ENCODE assay signal across 1 cellular context in the genomic region with DNA sequence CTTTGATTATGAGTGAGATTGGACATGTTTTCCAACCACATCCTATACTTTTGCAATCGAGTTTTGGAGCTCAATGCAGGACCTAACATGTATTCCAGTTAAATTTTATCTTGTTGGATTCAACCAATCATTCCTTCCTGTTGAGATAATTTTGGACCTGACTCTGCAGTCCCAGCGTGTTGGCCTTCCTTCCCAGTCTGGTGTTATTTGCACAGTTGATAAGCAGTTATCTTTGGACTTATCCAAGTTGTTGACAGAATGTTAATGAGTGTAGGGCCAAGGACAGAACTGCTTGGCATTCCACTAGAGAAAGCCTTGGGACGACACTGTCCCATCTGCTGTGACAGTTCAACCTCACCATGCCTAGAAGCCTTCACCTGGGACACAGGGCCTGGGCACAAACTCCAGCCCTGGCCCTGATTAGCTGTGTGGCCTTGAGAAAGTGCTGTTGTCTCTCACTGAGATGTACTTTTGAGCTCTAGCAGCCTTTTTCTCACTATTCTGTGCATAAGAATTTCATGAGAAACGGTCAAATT.
A peak's percentile ranks its signal among the peaks of the same experiment; 100 is the strongest.
TF ChIP-seq lines count a peak whose summit lies in the region.

No MANE protein-coding gene starts in this region.

TF ChIP-seq in HepG2, 621 proteins besides CTCF, POLR2A, EP300 and RAD21 (continued from another document and continues in another):
- TF ChIP-seq, protein P1, sequence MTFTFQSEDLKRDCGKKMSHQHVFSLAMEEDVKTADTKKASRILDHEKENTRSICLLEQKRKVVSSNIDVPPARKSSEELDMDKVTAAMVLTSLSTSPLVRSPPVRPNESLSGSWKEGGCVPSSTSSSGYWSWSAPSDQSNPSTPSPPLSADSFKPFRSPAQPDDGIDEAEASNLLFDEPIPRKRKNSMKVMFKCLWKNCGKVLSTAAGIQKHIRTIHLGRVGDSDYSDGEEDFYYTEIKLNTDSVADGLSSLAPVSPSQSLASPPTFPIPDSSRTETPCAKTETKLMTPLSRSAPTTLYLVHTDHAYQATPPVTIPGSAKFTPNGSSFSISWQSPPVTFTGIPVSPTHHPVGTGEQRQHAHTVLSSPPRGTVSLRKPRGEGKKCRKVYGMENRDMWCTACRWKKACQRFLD (CRISPR knock-in tag; IDR thresholded peaks at IDR 0.05; ENCODE audit: borderline replicate concordance), result no peak
- TF ChIP-seq, protein P2, sequence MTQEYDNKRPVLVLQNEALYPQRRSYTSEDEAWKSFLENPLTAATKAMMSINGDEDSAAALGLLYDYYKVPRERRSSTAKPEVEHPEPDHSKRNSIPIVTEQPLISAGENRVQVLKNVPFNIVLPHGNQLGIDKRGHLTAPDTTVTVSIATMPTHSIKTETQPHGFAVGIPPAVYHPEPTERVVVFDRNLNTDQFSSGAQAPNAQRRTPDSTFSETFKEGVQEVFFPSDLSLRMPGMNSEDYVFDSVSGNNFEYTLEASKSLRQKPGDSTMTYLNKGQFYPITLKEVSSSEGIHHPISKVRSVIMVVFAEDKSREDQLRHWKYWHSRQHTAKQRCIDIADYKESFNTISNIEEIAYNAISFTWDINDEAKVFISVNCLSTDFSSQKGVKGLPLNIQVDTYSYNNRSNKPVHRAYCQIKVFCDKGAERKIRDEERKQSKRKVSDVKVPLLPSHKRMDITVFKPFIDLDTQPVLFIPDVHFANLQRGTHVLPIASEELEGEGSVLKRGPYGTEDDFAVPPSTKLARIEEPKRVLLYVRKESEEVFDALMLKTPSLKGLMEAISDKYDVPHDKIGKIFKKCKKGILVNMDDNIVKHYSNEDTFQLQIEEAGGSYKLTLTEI (CRISPR knock-in tag; conservative IDR thresholded peaks at IDR 0.05), result no peak
- TF ChIP-seq ZFP36L1 (CRISPR knock-in tag; IDR thresholded peaks at IDR 0.05), result no peak
- TF ChIP-seq, protein P3, sequence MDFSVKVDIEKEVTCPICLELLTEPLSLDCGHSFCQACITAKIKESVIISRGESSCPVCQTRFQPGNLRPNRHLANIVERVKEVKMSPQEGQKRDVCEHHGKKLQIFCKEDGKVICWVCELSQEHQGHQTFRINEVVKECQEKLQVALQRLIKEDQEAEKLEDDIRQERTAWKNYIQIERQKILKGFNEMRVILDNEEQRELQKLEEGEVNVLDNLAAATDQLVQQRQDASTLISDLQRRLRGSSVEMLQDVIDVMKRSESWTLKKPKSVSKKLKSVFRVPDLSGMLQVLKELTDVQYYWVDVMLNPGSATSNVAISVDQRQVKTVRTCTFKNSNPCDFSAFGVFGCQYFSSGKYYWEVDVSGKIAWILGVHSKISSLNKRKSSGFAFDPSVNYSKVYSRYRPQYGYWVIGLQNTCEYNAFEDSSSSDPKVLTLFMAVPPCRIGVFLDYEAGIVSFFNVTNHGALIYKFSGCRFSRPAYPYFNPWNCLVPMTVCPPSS (IDR thresholded peaks at IDR 0.05), result no peak
- peak; percentile 69; the same call in 1 of the 2 replicates for TF ChIP-seq RFXAP (CRISPR knock-in tag; IDR thresholded peaks at IDR 0.05; ENCODE audit: borderline replicate concordance)
- TF ChIP-seq ZNF431 (CRISPR knock-in tag; IDR thresholded peaks at IDR 0.05; ENCODE audit: borderline replicate concordance, low read depth), result no peak
- no peak for TF ChIP-seq GPN1 (CRISPR knock-in tag; IDR thresholded peaks at IDR 0.05; ENCODE audit: borderline replicate concordance)
- TF ChIP-seq ZNF567 (CRISPR knock-in tag; IDR thresholded peaks at IDR 0.05; ENCODE audit: borderline replicate concordance), result no peak
- TF ChIP-seq, protein P4, sequence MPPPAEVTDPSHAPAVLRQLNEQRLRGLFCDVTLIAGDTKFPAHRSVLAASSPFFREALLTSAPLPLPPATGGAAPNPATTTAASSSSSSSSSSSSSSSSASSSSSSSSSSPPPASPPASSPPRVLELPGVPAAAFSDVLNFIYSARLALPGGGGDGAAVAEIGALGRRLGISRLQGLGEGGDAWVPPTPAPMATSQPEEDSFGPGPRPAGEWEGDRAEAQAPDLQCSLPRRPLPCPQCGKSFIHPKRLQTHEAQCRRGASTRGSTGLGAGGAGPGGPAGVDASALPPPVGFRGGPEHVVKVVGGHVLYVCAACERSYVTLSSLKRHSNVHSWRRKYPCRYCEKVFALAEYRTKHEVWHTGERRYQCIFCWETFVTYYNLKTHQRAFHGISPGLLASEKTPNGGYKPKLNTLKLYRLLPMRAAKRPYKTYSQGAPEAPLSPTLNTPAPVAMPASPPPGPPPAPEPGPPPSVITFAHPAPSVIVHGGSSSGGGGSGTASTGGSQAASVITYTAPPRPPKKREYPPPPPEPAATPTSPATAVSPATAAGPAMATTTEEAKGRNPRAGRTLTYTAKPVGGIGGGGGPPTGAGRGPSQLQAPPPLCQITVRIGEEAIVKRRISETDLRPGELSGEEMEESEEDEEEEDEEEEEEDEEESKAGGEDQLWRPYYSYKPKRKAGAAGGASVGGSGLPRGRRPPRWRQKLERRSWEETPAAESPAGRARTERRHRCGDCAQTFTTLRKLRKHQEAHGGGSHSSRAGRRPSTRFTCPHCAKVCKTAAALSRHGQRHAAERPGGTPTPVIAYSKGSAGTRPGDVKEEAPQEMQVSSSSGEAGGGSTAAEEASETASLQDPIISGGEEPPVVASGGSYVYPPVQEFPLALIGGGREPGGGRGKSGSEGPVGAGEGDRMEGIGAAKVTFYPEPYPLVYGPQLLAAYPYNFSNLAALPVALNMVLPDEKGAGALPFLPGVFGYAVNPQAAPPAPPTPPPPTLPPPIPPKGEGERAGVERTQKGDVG (CRISPR knock-in tag; IDR thresholded peaks at IDR 0.05; ENCODE audit: borderline replicate concordance), result no peak
- peak; percentile 100 for TF ChIP-seq MIXL1 (CRISPR knock-in tag; IDR thresholded peaks at IDR 0.05)
- TF ChIP-seq BRCA1 (CRISPR knock-in tag; IDR thresholded peaks at IDR 0.05), result no peak
- TF ChIP-seq TP53 (CRISPR knock-in tag; conservative IDR thresholded peaks at IDR 0.05), result peak; percentile 27; the same call in 1 of the 2 replicates
- TF ChIP-seq KDM6A (CRISPR knock-in tag; IDR thresholded peaks at IDR 0.05; ENCODE audit: low read depth), result peak; percentile 98
- peak; percentile 49; the same call in 1 of the 2 replicates for TF ChIP-seq ZNF788 (CRISPR knock-in tag; IDR thresholded peaks at IDR 0.05; ENCODE audit: borderline replicate concordance)
- TF ChIP-seq, protein P5, sequence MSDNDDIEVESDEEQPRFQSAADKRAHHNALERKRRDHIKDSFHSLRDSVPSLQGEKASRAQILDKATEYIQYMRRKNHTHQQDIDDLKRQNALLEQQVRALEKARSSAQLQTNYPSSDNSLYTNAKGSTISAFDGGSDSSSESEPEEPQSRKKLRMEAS (IDR thresholded peaks at IDR 0.05), result peak; percentile 45; the same call in 1 of the 2 replicates
- no peak for TF ChIP-seq ZNF816 (CRISPR knock-in tag; IDR thresholded peaks at IDR 0.05; ENCODE audit: borderline replicate concordance)
- TF ChIP-seq SOX13 (IDR thresholded peaks at IDR 0.05), result no peak
- TF ChIP-seq SOX13 (CRISPR knock-in tag; conservative IDR thresholded peaks at IDR 0.05 in 1 of 2, IDR thresholded peaks at IDR 0.05 in 1 of 2), result peak in 1 of 2 experiments; percentile 92; a peak in 2 of 4 replicates
- no peak for TF ChIP-seq ZBTB7A (CRISPR knock-in tag; IDR thresholded peaks at IDR 0.05)
- 0 out of 4 replicates have a peak, but pooled peaks of 1 of the 2 experiments have one; percentile 25 for TF ChIP-seq KLF16 (CRISPR knock-in tag; IDR thresholded peaks at IDR 0.05)
- peak; percentile 55 for TF ChIP-seq NFYB (CRISPR knock-in tag; IDR thresholded peaks at IDR 0.05)
- peak; percentile 32; the same call in 1 of the 2 replicates for TF ChIP-seq TBX3 (IDR thresholded peaks at IDR 0.05; ENCODE audit: borderline replicate concordance)
- TF ChIP-seq ZNF331 (CRISPR knock-in tag; IDR thresholded peaks at IDR 0.05), result peak; percentile 90
- no peak; the same call in 1 of the 2 replicates for TF ChIP-seq ZNF441 (CRISPR knock-in tag; IDR thresholded peaks at IDR 0.05; ENCODE audit: borderline replicate concordance)
- no peak for TF ChIP-seq RBM39 (IDR thresholded peaks at IDR 0.05; ENCODE audit: low read depth, low read length, poor library complexity, severe bottlenecking)
- peak; percentile 68 for TF ChIP-seq ZNF350 (CRISPR knock-in tag; IDR thresholded peaks at IDR 0.05; ENCODE audit: borderline replicate concordance, low read depth)
- no peak for TF ChIP-seq ZNF543 (CRISPR knock-in tag; IDR thresholded peaks at IDR 0.05)
- TF ChIP-seq ZNF337 (CRISPR knock-in tag; IDR thresholded peaks at IDR 0.05; ENCODE audit: borderline replicate concordance, low read depth), result no peak
- no peak for TF ChIP-seq ZNF577 (CRISPR knock-in tag; IDR thresholded peaks at IDR 0.05; ENCODE audit: borderline replicate concordance, low read depth)
- no peak for TF ChIP-seq SNAPC2 (CRISPR knock-in tag; IDR thresholded peaks at IDR 0.05)
- no peak for TF ChIP-seq PHF20 (CRISPR knock-in tag; IDR thresholded peaks at IDR 0.05)
- no peak for TF ChIP-seq ZNF781 (CRISPR knock-in tag; IDR thresholded peaks at IDR 0.05; ENCODE audit: borderline replicate concordance, not compliant biosample characterization)
- TF ChIP-seq IRF2 (CRISPR knock-in tag; IDR thresholded peaks at IDR 0.05), result peak; percentile 61; the same call in 1 of the 2 replicates
- TF ChIP-seq ZNF557 (CRISPR knock-in tag; IDR thresholded peaks at IDR 0.05), result no peak
- peak; percentile 82; the same call in 1 of the 2 replicates for TF ChIP-seq TARDBP (CRISPR knock-in tag; IDR thresholded peaks at IDR 0.05)
- TF ChIP-seq ZNF136 (CRISPR knock-in tag; IDR thresholded peaks at IDR 0.05; ENCODE audit: low read depth), result no peak
- TF ChIP-seq CHD4 (IDR thresholded peaks at IDR 0.05; ENCODE audit: borderline replicate concordance, low read length), result no peak; the same call in 1 of the 2 replicates
- no peak for TF ChIP-seq ZNF430 (CRISPR knock-in tag; IDR thresholded peaks at IDR 0.05)
- TF ChIP-seq, protein P6, sequence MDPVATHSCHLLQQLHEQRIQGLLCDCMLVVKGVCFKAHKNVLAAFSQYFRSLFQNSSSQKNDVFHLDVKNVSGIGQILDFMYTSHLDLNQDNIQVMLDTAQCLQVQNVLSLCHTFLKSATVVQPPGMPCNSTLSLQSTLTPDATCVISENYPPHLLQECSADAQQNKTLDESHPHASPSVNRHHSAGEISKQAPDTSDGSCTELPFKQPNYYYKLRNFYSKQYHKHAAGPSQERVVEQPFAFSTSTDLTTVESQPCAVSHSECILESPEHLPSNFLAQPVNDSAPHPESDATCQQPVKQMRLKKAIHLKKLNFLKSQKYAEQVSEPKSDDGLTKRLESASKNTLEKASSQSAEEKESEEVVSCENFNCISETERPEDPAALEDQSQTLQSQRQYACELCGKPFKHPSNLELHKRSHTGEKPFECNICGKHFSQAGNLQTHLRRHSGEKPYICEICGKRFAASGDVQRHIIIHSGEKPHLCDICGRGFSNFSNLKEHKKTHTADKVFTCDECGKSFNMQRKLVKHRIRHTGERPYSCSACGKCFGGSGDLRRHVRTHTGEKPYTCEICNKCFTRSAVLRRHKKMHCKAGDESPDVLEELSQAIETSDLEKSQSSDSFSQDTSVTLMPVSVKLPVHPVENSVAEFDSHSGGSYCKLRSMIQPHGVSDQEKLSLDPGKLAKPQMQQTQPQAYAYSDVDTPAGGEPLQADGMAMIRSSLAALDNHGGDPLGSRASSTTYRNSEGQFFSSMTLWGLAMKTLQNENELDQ (CRISPR knock-in tag; IDR thresholded peaks at IDR 0.05; ENCODE audit: borderline replicate concordance), result no peak
- TF ChIP-seq, protein P7, sequence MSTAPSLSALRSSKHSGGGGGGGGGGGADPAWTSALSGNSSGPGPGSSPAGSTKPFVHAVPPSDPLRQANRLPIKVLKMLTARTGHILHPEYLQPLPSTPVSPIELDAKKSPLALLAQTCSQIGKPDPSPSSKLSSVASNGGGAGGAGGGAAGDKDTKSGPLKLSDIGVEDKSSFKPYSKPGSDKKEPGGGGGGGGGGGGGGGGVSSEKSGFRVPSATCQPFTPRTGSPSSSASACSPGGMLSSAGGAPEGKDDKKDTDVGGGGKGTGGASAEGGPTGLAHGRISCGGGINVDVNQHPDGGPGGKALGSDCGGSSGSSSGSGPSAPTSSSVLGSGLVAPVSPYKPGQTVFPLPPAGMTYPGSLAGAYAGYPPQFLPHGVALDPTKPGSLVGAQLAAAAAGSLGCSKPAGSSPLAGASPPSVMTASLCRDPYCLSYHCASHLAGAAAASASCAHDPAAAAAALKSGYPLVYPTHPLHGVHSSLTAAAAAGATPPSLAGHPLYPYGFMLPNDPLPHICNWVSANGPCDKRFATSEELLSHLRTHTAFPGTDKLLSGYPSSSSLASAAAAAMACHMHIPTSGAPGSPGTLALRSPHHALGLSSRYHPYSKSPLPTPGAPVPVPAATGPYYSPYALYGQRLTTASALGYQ (CRISPR knock-in tag; IDR thresholded peaks at IDR 0.05), result peak; percentile 91
- no peak for TF ChIP-seq GABPA (IDR thresholded peaks at IDR 0.05; ENCODE audit: low read depth, low read length)
- TF ChIP-seq GABPA (CRISPR knock-in tag; IDR thresholded peaks at IDR 0.05; ENCODE audit: low read depth), result 0 out of 2 replicates have a peak, but pooled peaks have one; percentile 30
- TF ChIP-seq, protein P8, sequence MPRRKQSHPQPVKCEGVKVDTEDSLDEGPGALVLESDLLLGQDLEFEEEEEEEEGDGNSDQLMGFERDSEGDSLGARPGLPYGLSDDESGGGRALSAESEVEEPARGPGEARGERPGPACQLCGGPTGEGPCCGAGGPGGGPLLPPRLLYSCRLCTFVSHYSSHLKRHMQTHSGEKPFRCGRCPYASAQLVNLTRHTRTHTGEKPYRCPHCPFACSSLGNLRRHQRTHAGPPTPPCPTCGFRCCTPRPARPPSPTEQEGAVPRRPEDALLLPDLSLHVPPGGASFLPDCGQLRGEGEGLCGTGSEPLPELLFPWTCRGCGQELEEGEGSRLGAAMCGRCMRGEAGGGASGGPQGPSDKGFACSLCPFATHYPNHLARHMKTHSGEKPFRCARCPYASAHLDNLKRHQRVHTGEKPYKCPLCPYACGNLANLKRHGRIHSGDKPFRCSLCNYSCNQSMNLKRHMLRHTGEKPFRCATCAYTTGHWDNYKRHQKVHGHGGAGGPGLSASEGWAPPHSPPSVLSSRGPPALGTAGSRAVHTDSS (CRISPR knock-in tag; conservative IDR thresholded peaks at IDR 0.05), result no peak
- TF ChIP-seq PAF1 (CRISPR knock-in tag; IDR thresholded peaks at IDR 0.05), result no peak
- no peak for TF ChIP-seq ZNF619 (CRISPR knock-in tag; IDR thresholded peaks at IDR 0.05)
- TF ChIP-seq U2AF2 (IDR thresholded peaks at IDR 0.05; ENCODE audit: low read depth, low read length), result no peak
- no peak for TF ChIP-seq HOXA5 (CRISPR knock-in tag; IDR thresholded peaks at IDR 0.05)
- TF ChIP-seq SRSF4 (IDR thresholded peaks at IDR 0.05; ENCODE audit: low read depth, low read length, poor library complexity, severe bottlenecking), result no peak
- TF ChIP-seq MXI1 (IDR thresholded peaks at IDR 0.05; ENCODE audit: borderline replicate concordance, low read depth, low read length), result no peak; the same call in 2 of the 3 replicates
- TF ChIP-seq ATF7 (IDR thresholded peaks at IDR 0.05), result no peak
- TF ChIP-seq ATF7 (CRISPR knock-in tag; IDR thresholded peaks at IDR 0.05), result peak; percentile 83; the same call in 1 of the 2 replicates
